14 cellular contexts compared by ENCODE assay signal in genomic region chr14:99199854-99200653, GRCh38.
DNase-seq lines count a peak whose midpoint lies in the region; ATAC-seq and TF ChIP-seq lines count a peak whose summit lies in the region.
"Had no signal": no experiment of that assay in that cellular context is flagged by ENCODE, and none has a peak within 500 bp of the region (broad histone marks: within the 10 kb centered on the region; RNA-seq: fewer than 3 reads in every experiment).

No MANE protein-coding gene starts in this region.

- H3K4me3 ChIP-seq in heart right ventricle (no peak overlapping the region), uterus (no peak overlapping the region)
- H3K4me3 ChIP-seq: colonic mucosa had no signal

- 66 to 68% methylated on average over 16 of the region's 16 CpGs for WGBS in heart right ventricle, 2 donors

- H3K4me1 Mint-ChIP-seq in activated CD4-positive, alpha-beta memory T cell treated with anti-CD3 and anti-CD28 coated beads for 36 hours (ENCODE audit: low read depth) = peaks cover 100% of the 10 kb centered on the region
- H3K4me1 Mint-ChIP-seq: IgD-negative memory B cell had no signal

- H3K36me3 Mint-ChIP-seq in activated CD4-positive, alpha-beta memory T cell treated with anti-CD3 and anti-CD28 coated beads for 36 hours = peaks cover 44% of the 10 kb centered on the region
- H3K36me3 Mint-ChIP-seq: IgD-negative memory B cell had no signal

- H3K27ac Mint-ChIP-seq in activated CD4-positive, alpha-beta memory T cell treated with anti-CD3 and anti-CD28 coated beads for 36 hours = peak overlapping the region; percentile 91

- no peaks in the 10 kb centered on the region for H3K9me3 ChIP-seq in heart right ventricle
- H3K9me3 ChIP-seq in uterus = no peaks in the 10 kb centered on the region
- H3K9me3 ChIP-seq: colonic mucosa, SJCRH30 had no signal

- intact Hi-C loops in activated CD4-positive, alpha-beta memory T cell treated with anti-CD3 and anti-CD28 coated beads for 36 hours (cut with micrococcal nuclease) = loop anchor here (10.0 kb wide), 2 partner anchors 215 to 1495 kb away; no protein-coding TSS in a partner anchor
- intact Hi-C loops in heart right ventricle (cut with DNase I) (no loop called here), uterus (cut with DNase I; ENCODE audit: low total_unique reads) (no loop called here)

- H3K36me3 ChIP-seq in heart right ventricle (no peaks in the 10 kb centered on the region), uterus (no peaks in the 10 kb centered on the region)
- H3K36me3 ChIP-seq: colonic mucosa, SJCRH30 had no signal

- peaks cover 0 to 34% (median 14%) of the 10 kb centered on the region in 7 donors for H3K27me3 ChIP-seq in heart right ventricle
- no peaks in the 10 kb centered on the region for H3K27me3 ChIP-seq in uterus
- H3K27me3 ChIP-seq: colonic mucosa, SJCRH30 had no signal

- DNase-seq in AG08395 (ENCODE audit: low spot score) = peak; percentile 35
- peak; percentile 96 for DNase-seq in G401 (ENCODE audit: low spot score)
- DNase-seq in activated CD4-positive, alpha-beta memory T cell treated with anti-CD3 and anti-CD28 coated beads for 36 hours = no peak
- peak; percentile 16 to 25 for DNase-seq in heart right ventricle
- no peak for DNase-seq in uterus
- no peak for DNase-seq in ecto neural progenitor cell (ENCODE audit: low spot score)
- no peak for DNase-seq in Ammon's horn (ENCODE audit: low spot score)
- DNase-seq: activated CD8-positive, alpha-beta memory T cell treated with anti-CD3 and anti-CD28 coated beads, Interleukin-2, amount 50 U/mL, for 4 hours; colonic mucosa; COR-L47; head of caudate nucleus had no signal

- CTCF ChIA-PET in activated CD4-positive, alpha-beta memory T cell treated with anti-CD3 and anti-CD28 coated beads for 36 hours (lab: Charles Lee) = interaction anchor here (0.7 to 1.5 kb wide), 4 partner anchors 15 to 66 kb away, joined by 3 to 4 read pairs (median 3); no protein-coding TSS in a partner anchor

- ATAC-seq in heart right ventricle (peak; percentile 25 to 87 (median 60)), GM19455 (IDR thresholded peaks at IDR 0.05; ENCODE audit: unreplicated experiment) (no peak)

- no peaks in the 10 kb centered on the region for H3K9me3 Mint-ChIP-seq in activated CD4-positive, alpha-beta memory T cell treated with anti-CD3 and anti-CD28 coated beads for 36 hours

- TF ChIP-seq CTCF in heart right ventricle (IDR thresholded peaks at IDR 0.05) (peak in 4 of 9 donors; percentile 22 to 41 (median 28)), uterus (IDR thresholded peaks at IDR 0.05) (no peak)

- H3K27ac ChIP-seq in heart right ventricle (no peak overlapping the region), uterus (no peak overlapping the region)
- H3K27ac ChIP-seq: colonic mucosa had no signal

- POLR2A ChIA-PET in activated CD4-positive, alpha-beta memory T cell treated with anti-CD3 and anti-CD28 coated beads for 36 hours (lab: Charles Lee) = interaction anchor here (0.6 to 1.2 kb wide), 3 partner anchors 11 to 68 kb away, joined by 3 to 4 read pairs (median 3); no protein-coding TSS in a partner anchor

- no peak for TF ChIP-seq POLR2A in uterus (IDR thresholded peaks at IDR 0.05)

- in situ Hi-C loops in G401 (cut with HindIII; ENCODE audit: low sequenced_read_pairs) = no loop called here

- peak overlapping the region; percentile 16 for H3K4me3 Mint-ChIP-seq in activated CD4-positive, alpha-beta memory T cell treated with anti-CD3 and anti-CD28 coated beads for 36 hours
- H3K4me3 Mint-ChIP-seq: IgD-negative memory B cell had no signal

- H3K4me1 ChIP-seq in heart right ventricle (peaks cover 0 to 7% (median 0%) of the 10 kb centered on the region in 9 donors), uterus (no peaks in the 10 kb centered on the region)
- H3K4me1 ChIP-seq: colonic mucosa had no signal

- H3K27me3 Mint-ChIP-seq in activated CD4-positive, alpha-beta memory T cell treated with anti-CD3 and anti-CD28 coated beads for 36 hours = no peaks in the 10 kb centered on the region
- H3K27me3 Mint-ChIP-seq: IgD-negative memory B cell had no signal

Comparison
In these comparisons a context has a peak if more than half of its experiments do, and no peak if none do; other contexts are left out.
1. DNase-seq: peak in AG08395 (single experiment), G401 (single experiment) and heart right ventricle (2 of 2); none in activated CD4-positive, alpha-beta memory T cell treated with anti-CD3 and anti-CD28 coated beads for 36 hours (single experiment), uterus (0 of 2), ecto neural progenitor cell (single experiment) and Ammon's horn (single experiment).